In genomic region chr21:44304846-44305245, GRCh38 we compare ENCODE assay signal across 1 cellular context.
TF ChIP-seq lines count a peak whose summit lies in the region.

No MANE protein-coding gene starts in this region.

TF ChIP-seq in HEK293T, 16 proteins besides CTCF, POLR2A, EP300 and RAD21 (continued from another document):
- TF ChIP-seq PKNOX1 (IDR thresholded peaks at IDR 0.05), result no peak
- TF ChIP-seq FOXM1 (IDR thresholded peaks at IDR 0.05; ENCODE audit: borderline replicate concordance), result no peak
- no peak for TF ChIP-seq CTBP1 (IDR thresholded peaks at IDR 0.05; ENCODE audit: borderline replicate concordance)
- TF ChIP-seq FOXK2 (IDR thresholded peaks at IDR 0.05), result no peak
- no peak for TF ChIP-seq HDGF (IDR thresholded peaks at IDR 0.05; ENCODE audit: borderline replicate concordance)
- no peak for TF ChIP-seq L3MBTL2 (conservative IDR thresholded peaks at IDR 0.05)
- TF ChIP-seq LEF1 (IDR thresholded peaks at IDR 0.05; ENCODE audit: borderline replicate concordance), result no peak
- no peak for TF ChIP-seq NFRKB (IDR thresholded peaks at IDR 0.05)
- TF ChIP-seq SUZ12 (IDR thresholded peaks at IDR 0.05), result no peak
- no peak for TF ChIP-seq BHLHE40 (IDR thresholded peaks at IDR 0.05; ENCODE audit: borderline replicate concordance)
